Comparison of ENCODE assay signal across 14 cellular contexts in genomic region chr1:207407655-207408256, GRCh38. TPM values are rescaled to one million over a fixed set of nuclear protein-coding genes. Genes with fewer than 3 reads are reported as not detected.
A peak's percentile ranks its signal among the peaks of the same experiment; 100 is the strongest.
DNase-seq lines count a peak whose midpoint lies in the region; ATAC-seq, FAIRE-seq and TF ChIP-seq lines count a peak whose summit lies in the region.
"Had no signal": no experiment of that assay in that cellular context is flagged by ENCODE, and none has a peak within 500 bp of the region (broad histone marks: within the 10 kb centered on the region; RNA-seq: fewer than 3 reads in every experiment).

No MANE protein-coding gene starts in this region.

- no peak for FAIRE-seq in HepG2 (lab: Jason Lieb, UNC)
- FAIRE-seq: frontal cortex had no signal

- H3K9me3 ChIP-seq in HepG2 (ENCODE audit: low read length): no peaks in the 10 kb centered on the region
- H3K9me3 ChIP-seq: testis had no signal

- CTCF ChIA-PET in BJ (lab: Yijun Ruan, JAX) (interaction anchor here (0.8 to 4.1 kb wide), 4 partner anchors 116 to 323 kb away, joined by 3 to 66 read pairs (median 4); no protein-coding TSS in a partner anchor), activated B cell treated with CpG ODN at 0.5 μM for 24 hours (lab: Charles Lee) (interaction anchor here (0.7 to 4.7 kb wide), 4 partner anchors 46 to 326 kb away, joined by 3 to 146 read pairs (median 37); partner anchors contain the start of gene CR2), HepG2 (lab: Yijun Ruan, JAX; ENCODE audit: low intra/inter-chr PET ratio, low total read pairs) (no interaction called here)

- no peaks in the 10 kb centered on the region for H4K20me1 ChIP-seq in HepG2 (ENCODE audit: insufficient read depth, low read length)

- TF ChIP-seq CTCF in BJ (IDR thresholded peaks at IDR 0.05; ENCODE audit: insufficient read depth, low read depth, low read length): no peak
- no peak for TF ChIP-seq CTCF in activated B cell treated with CpG ODN at 0.5 μM for 24 hours (IDR thresholded peaks at IDR 0.05)
- TF ChIP-seq CTCF in HepG2 (CRISPR knock-in tag; IDR thresholded peaks at IDR 0.05): no peak

- H3K79me2 ChIP-seq in HepG2 (ENCODE audit: insufficient read depth, low read length): no peaks in the 10 kb centered on the region
- H3K79me2 ChIP-seq: parathyroid adenoma had no signal

- no peaks in the 10 kb centered on the region for H3K9me3 Mint-ChIP-seq in activated B cell treated with CpG ODN at 0.5 μM for 24 hours
- H3K9me3 Mint-ChIP-seq in activated T-helper 1 cell treated with anti-CD3 and anti-CD28 coated beads, Interleukin-12 subunit alpha, Interleukin-12 subunit beta, Interleukin-2, Interleukin-4 antibody, amounts not matched to agents 30 ng/mL and 10 ng/mL and 1 ng/mL, durations not matched to agents 14 hours and 24 hours and 36 hours: no peaks in the 10 kb centered on the region

- no peak for TF ChIP-seq RAD21 in HepG2 (CRISPR knock-in tag; IDR thresholded peaks at IDR 0.05)

- in situ Hi-C loops in HepG2 (cut with HindIII; ENCODE audit: extremely low pct_ligation_motif_present, low pct_unique_long_range_greater_than_20kb): loop anchor here (5.0 kb wide), 1 partner anchor 320 kb away; the partner anchor contains the start of gene C4BPB

- DNase-seq in BJ (ENCODE audit: low read depth) (peak; percentile 4), HCEC 1CT (peak; percentile 53), activated B cell treated with CpG ODN at 0.5 μM for 24 hours (no peak), HepG2 (ENCODE audit: low spot score) (no peak), DMS 273 treated with DMSO at 0.1 percent for 48 hours (lab: John Stamatoyannopoulos, UW) (no peak)
- no peak for DNase-seq in activated effector memory CD4-positive, alpha-beta T cell treated with anti-CD3 and anti-CD28 coated beads, Interleukin-2, amount 50 U/mL, for 16 hours
- no peak for DNase-seq in activated T-helper 1 cell treated with anti-CD3 and anti-CD28 coated beads, Interleukin-12 subunit alpha, Interleukin-12 subunit beta, Interleukin-2, Interleukin-4 antibody, amounts not matched to agents 30 ng/mL and 10 ng/mL and 1 ng/mL, durations not matched to agents 14 hours and 24 hours and 36 hours (ENCODE audit: low spot score)
- DNase-seq: brain microvascular endothelial cell, DMS79, SW 1271, testis had no signal

- peak overlapping the region; percentile 59 for H3K27ac Mint-ChIP-seq in activated B cell treated with CpG ODN at 0.5 μM for 24 hours
- H3K27ac Mint-ChIP-seq in activated T-helper 1 cell treated with anti-CD3 and anti-CD28 coated beads, Interleukin-12 subunit alpha, Interleukin-12 subunit beta, Interleukin-2, Interleukin-4 antibody, amounts not matched to agents 30 ng/mL and 10 ng/mL and 1 ng/mL, durations not matched to agents 14 hours and 24 hours and 36 hours: no peak overlapping the region

- ATAC-seq in activated B cell treated with CpG ODN at 0.5 μM for 24 hours (ENCODE audit: low read depth): no peak
- no peak for ATAC-seq in HepG2
- ATAC-seq in HG03175 (IDR thresholded peaks at IDR 0.05; ENCODE audit: unreplicated experiment): no peak

- POLR2A ChIA-PET in BJ (lab: Charles Lee) (no interaction called here), activated B cell treated with CpG ODN at 0.5 μM for 24 hours (lab: Charles Lee) (interaction anchor here (0.6 to 1.7 kb wide), 8 partner anchors 16 to 88 kb away, joined by 3 to 9 read pairs (median 5); partner anchors contain the start of genes CD55, CR1 and CR2), HepG2 (lab: Yijun Ruan, JAX) (interaction anchor here (0.7 kb wide), 1 partner anchor 304 kb away, joined by 3 read pairs; the partner anchor contains the start of gene C4BPA)

- H3K36me3 ChIP-seq in BJ (ENCODE audit: control insufficient read depth, insufficient read depth, low read length) (no peaks in the 10 kb centered on the region), HepG2 (replicated peaks in 1 of 2; ENCODE audit: control insufficient read depth in 1 of 2, insufficient read depth in 2 of 2, low read length in 2 of 2) (no peaks in the 10 kb centered on the region)
- H3K36me3 ChIP-seq: brain microvascular endothelial cell had no signal

- H3K27me3 Mint-ChIP-seq in activated B cell treated with CpG ODN at 0.5 μM for 24 hours: no peaks in the 10 kb centered on the region
- H3K27me3 Mint-ChIP-seq in activated T-helper 1 cell treated with anti-CD3 and anti-CD28 coated beads, Interleukin-12 subunit alpha, Interleukin-12 subunit beta, Interleukin-2, Interleukin-4 antibody, amounts not matched to agents 30 ng/mL and 10 ng/mL and 1 ng/mL, durations not matched to agents 14 hours and 24 hours and 36 hours (ENCODE audit: insufficient read depth): peaks cover 2% of the 10 kb centered on the region

- no peak for TF ChIP-seq POLR2A in HepG2 (IDR thresholded peaks at IDR 0.05; ENCODE audit: insufficient read depth in 1 of 2, low read depth in 2 of 2, low read length in 2 of 2)

- H2AFZ ChIP-seq in HepG2 (ENCODE audit: low read length): no peak overlapping the region
- H2AFZ ChIP-seq: parathyroid adenoma had no signal

- H3K27ac ChIP-seq in HepG2 (ENCODE audit: extremely low read length, insufficient read depth, low read length): no peak overlapping the region
- H3K27ac ChIP-seq: brain microvascular endothelial cell, parathyroid adenoma, testis had no signal

- H3K27me3 ChIP-seq in BJ (ENCODE audit: control insufficient read depth, insufficient read depth, low read length) (peaks cover 2% of the 10 kb centered on the region; the same call in 1 of the 2 replicates), HepG2 (ENCODE audit: control insufficient read depth in 1 of 2, insufficient read depth in 2 of 2, low read length in 2 of 2) (no peaks in the 10 kb centered on the region)
- H3K27me3 ChIP-seq: brain microvascular endothelial cell, testis had no signal

- WGBS in HepG2 (ENCODE audit: low lambda C conversion rate): 0% methylated on average over 1 of the region's 1 CpG

- H3K36me3 Mint-ChIP-seq in activated B cell treated with CpG ODN at 0.5 μM for 24 hours (ENCODE audit: low read depth): no peaks in the 10 kb centered on the region
- no peaks in the 10 kb centered on the region for H3K36me3 Mint-ChIP-seq in activated T-helper 1 cell treated with anti-CD3 and anti-CD28 coated beads, Interleukin-12 subunit alpha, Interleukin-12 subunit beta, Interleukin-2, Interleukin-4 antibody, amounts not matched to agents 30 ng/mL and 10 ng/mL and 1 ng/mL, durations not matched to agents 14 hours and 24 hours and 36 hours (ENCODE audit: low read depth)

- H3K4me3 Mint-ChIP-seq in activated B cell treated with CpG ODN at 0.5 μM for 24 hours: no peak overlapping the region
- no peak overlapping the region for H3K4me3 Mint-ChIP-seq in activated T-helper 1 cell treated with anti-CD3 and anti-CD28 coated beads, Interleukin-12 subunit alpha, Interleukin-12 subunit beta, Interleukin-2, Interleukin-4 antibody, amounts not matched to agents 30 ng/mL and 10 ng/mL and 1 ng/mL, durations not matched to agents 14 hours and 24 hours and 36 hours

- H3K4me3 ChIP-seq in BJ (ENCODE audit: low read depth, low read length) (no peak overlapping the region), HepG2 (replicated peaks in 1 of 3; ENCODE audit: insufficient read depth in 1 of 3, low read depth in 2 of 3, low read length in 3 of 3) (no peak overlapping the region)
- H3K4me3 ChIP-seq: testis had no signal

- H3K9ac ChIP-seq in HepG2 (ENCODE audit: insufficient read depth, low read depth, low read length): no peak overlapping the region
- H3K9ac ChIP-seq: parathyroid adenoma had no signal

- no peak overlapping the region for H3K4me2 ChIP-seq in HepG2 (ENCODE audit: low read depth, low read length)

- no peaks in the 10 kb centered on the region for H3K4me1 ChIP-seq in HepG2 (ENCODE audit: insufficient read depth, low read length)
- H3K4me1 ChIP-seq: parathyroid adenoma, testis had no signal

- peaks cover 50% of the 10 kb centered on the region for H3K4me1 Mint-ChIP-seq in activated B cell treated with CpG ODN at 0.5 μM for 24 hours
- H3K4me1 Mint-ChIP-seq in activated T-helper 1 cell treated with anti-CD3 and anti-CD28 coated beads, Interleukin-12 subunit alpha, Interleukin-12 subunit beta, Interleukin-2, Interleukin-4 antibody, amounts not matched to agents 30 ng/mL and 10 ng/mL and 1 ng/mL, durations not matched to agents 14 hours and 24 hours and 36 hours (ENCODE audit: low read depth): peaks cover 34% of the 10 kb centered on the region

- intact Hi-C loops in activated B cell treated with CpG ODN at 0.5 μM for 24 hours (cut with micrococcal nuclease): no loop called here
- intact Hi-C loops in HepG2 (cut with micrococcal nuclease; ENCODE audit: unreplicated experiment): loop anchor here (5.0 kb wide), 2 partner anchors 85 to 90 kb away; partner anchors contain the start of genes CD55 and CR1
- intact Hi-C loops in activated T-helper 1 cell treated with anti-CD3 and anti-CD28 coated beads, Interleukin-12 subunit alpha, Interleukin-12 subunit beta, Interleukin-2, Interleukin-4 antibody, amounts not matched to agents 30 ng/mL and 10 ng/mL and 1 ng/mL, durations not matched to agents 14 hours and 24 hours and 36 hours (cut with micrococcal nuclease): loop anchor here (1.0 to 5.0 kb wide), 2 partner anchors 225 to 310 kb away; no protein-coding TSS in a partner anchor

- TF ChIP-seq EP300 in HepG2 (IDR thresholded peaks at IDR 0.05; ENCODE audit: low read depth in 2 of 2, low read length in 2 of 2) (no peak), HepG2 (CRISPR knock-in tag; IDR thresholded peaks at IDR 0.05; ENCODE audit: borderline replicate concordance) (no peak)

- no TSS peak for BruUV-seq in HepG2 (replicated peaks; lab: Mats Ljungman, UMichigan)

RNA-seq across cellular contexts. Expression of gene CR2, which starts 46.4 kb away (rescaled TPM):
- polyA plus RNA-seq in BJ (2011; rRNA removed): not detected in 2 replicates
- not detected in 2 replicates for polyA minus RNA-seq in BJ (2011; rRNA and poly(A)+ RNA removed)
- total RNA-seq in activated B cell treated with CpG ODN at 0.5 μM for 24 hours: 30.7 and 34.1 TPM in 2 replicates
- total RNA-seq in HepG2 (2016; rRNA removed; fragmentation: Illumina TruSeq; extraction: Trizol): not detected in 2 replicates
- total RNA-seq in HepG2 (2016; cell fraction: cytosol; rRNA removed; fragmentation: Illumina TruSeq; extraction: Trizol; ENCODE audit: low read depth): not detected in 2 replicates
- total RNA-seq in HepG2 (2016; cell fraction: insoluble cytoplasmic fraction; rRNA removed; fragmentation: Illumina TruSeq; extraction: Trizol): not detected in 2 replicates
- not detected in 2 replicates for total RNA-seq in HepG2 (2016; cell fraction: membrane; rRNA removed; fragmentation: Illumina TruSeq; extraction: Trizol)
- total RNA-seq in HepG2 (2016; cell fraction: nucleus; rRNA removed; fragmentation: Illumina TruSeq; extraction: Trizol): not detected in 2 replicates
- not detected in 2 replicates for polyA plus RNA-seq in HepG2 (2011; rRNA removed)
- not detected in 2 replicates for polyA plus RNA-seq in HepG2 (2011; cell fraction: cytosol; rRNA removed)
- 0.05 TPM in 1 of 2 replicates, not detected in the other for polyA plus RNA-seq in HepG2 (2011; cell fraction: nucleus; rRNA removed)
- not detected in 2 replicates for polyA plus RNA-seq in HepG2 (2012)
- not detected in 2 replicates for polyA plus RNA-seq in HepG2 (2016; cell fraction: cytosol; fragmentation: Illumina TruSeq; extraction: Trizol; ENCODE audit: low read depth)
- polyA plus RNA-seq in HepG2 (2016; cell fraction: insoluble cytoplasmic fraction; fragmentation: Illumina TruSeq; extraction: Trizol; ENCODE audit: low read depth): not detected in 2 replicates
- polyA plus RNA-seq in HepG2 (2016; cell fraction: membrane; fragmentation: Illumina TruSeq; extraction: Trizol; ENCODE audit: low read depth): not detected in 2 replicates
- not detected in 2 replicates for polyA plus RNA-seq in HepG2 (2016; cell fraction: nucleus; fragmentation: Illumina TruSeq; extraction: Trizol; ENCODE audit: insufficient read depth, low read depth)
- polyA minus RNA-seq in HepG2 (2011; rRNA and poly(A)+ RNA removed; ENCODE audit: low replicate concordance): not detected in 2 replicates
- not detected in 2 replicates for polyA minus RNA-seq in HepG2 (2011; cell fraction: cytosol; rRNA and poly(A)+ RNA removed)
- polyA minus RNA-seq in HepG2 (2011; cell fraction: nucleus; rRNA and poly(A)+ RNA removed): not detected in 2 replicates
- not detected in 2 replicates for total RNA-seq in activated T-helper 1 cell treated with anti-CD3 and anti-CD28 coated beads, Interleukin-12 subunit alpha, Interleukin-12 subunit beta, Interleukin-2, Interleukin-4 antibody, amounts not matched to agents 30 ng/mL and 10 ng/mL and 1 ng/mL, durations not matched to agents 14 hours and 24 hours and 36 hours
- total RNA-seq: frontal cortex had no signal

Comparison
In these comparisons a context has a peak if more than half of its experiments do, and no peak if none do; other contexts are left out.
1. DNase-seq: peak in BJ (single experiment) and HCEC 1CT (single experiment); none in activated B cell treated with CpG ODN at 0.5 μM for 24 hours (single experiment), HepG2 (single experiment), activated effector memory CD4-positive, alpha-beta T cell treated with anti-CD3 and anti-CD28 coated beads, Interleukin-2, amount 50 U/mL, for 16 hours (single experiment), activated T-helper 1 cell treated with anti-CD3 and anti-CD28 coated beads, Interleukin-12 subunit alpha, Interleukin-12 subunit beta, Interleukin-2, Interleukin-4 antibody, amounts not matched to agents 30 ng/mL and 10 ng/mL and 1 ng/mL, durations not matched to agents 14 hours and 24 hours and 36 hours (single experiment) and DMS 273 treated with DMSO at 0.1 percent for 48 hours (single experiment).
2. RNA of gene CR2, which starts 46.4 kb away (total RNA-seq): 30.7 to 34.1 TPM in activated B cell treated with CpG ODN at 0.5 μM for 24 hours; not detected in HepG2 and not detected in activated T-helper 1 cell treated with anti-CD3 and anti-CD28 coated beads, Interleukin-12 subunit alpha, Interleukin-12 subunit beta, Interleukin-2, Interleukin-4 antibody, amounts not matched to agents 30 ng/mL and 10 ng/mL and 1 ng/mL, durations not matched to agents 14 hours and 24 hours and 36 hours; every median in the first group is over 10 times any median in the second.